In genomic region chr12:93677195-93678064, GRCh38 we compare ENCODE assay signal across 8 cellular contexts. TPM values are rescaled to one million over a fixed set of nuclear protein-coding genes. Genes with fewer than 3 reads are reported as not detected.
A peak's percentile ranks its signal among the peaks of the same experiment; 100 is the strongest.
DNase-seq lines count a peak whose midpoint lies in the region; ATAC-seq and TF ChIP-seq lines count a peak whose summit lies in the region.

CRADD (plus strand) TSS chr12:93677375.

- H3K79me2 ChIP-seq in SU-DHL-6 (ENCODE audit: insufficient read depth, low read length), result no peaks in the 10 kb centered on the region

- H3K27me3 ChIP-seq in SU-DHL-6 (ENCODE audit: low read length) (no peaks in the 10 kb centered on the region), ovary (no peaks in the 10 kb centered on the region), thyroid gland (no peaks in the 10 kb centered on the region)

- H3K4me3 ChIP-seq in GM12864 (ENCODE audit: low read depth, low read length) (peak within 1 kb of the TSS; percentile 78), SU-DHL-6 (ENCODE audit: insufficient read depth, low read length, poor library complexity, severe bottlenecking) (peak within 1 kb of the TSS; percentile 38), ovary (peak within 1 kb of the TSS; percentile 91), thyroid gland (replicated peaks in 1 of 3) (peak within 1 kb of the TSS; percentile 35 to 76 (median 73))

- no peaks in the 10 kb centered on the region for H3K9me2 ChIP-seq in SU-DHL-6 (replicated peaks; ENCODE audit: insufficient read depth, low read length)

- TF ChIP-seq CTCF in GM12864 (IDR thresholded peaks at IDR 0.05; ENCODE audit: low read depth, low read length, missing control alignments) (no peak), SU-DHL-6 (IDR thresholded peaks at IDR 0.05; ENCODE audit: insufficient read depth, low read length, poor library complexity, severe bottlenecking) (no peak), ovary (IDR thresholded peaks at IDR 0.05) (no peak), thyroid gland (IDR thresholded peaks at IDR 0.05) (peak in 1 of 6 experiments; percentile 14)

- intact Hi-C loops in Right ventricle myocardium inferior (cut with DNase I), result loop anchor here (1.0 to 10.0 kb wide), 8 partner anchors 65 to 425 kb away; no protein-coding TSS in a partner anchor
- intact Hi-C loops in ovary (cut with DNase I), result loop anchor here in 3 of 4 donors (5.0 to 10.0 kb wide), 4 partner anchors 67 to 397 kb away; partner anchors contain the start of gene SOCS2 (in 2 of the 3)
- intact Hi-C loops in thyroid gland (cut with DNase I), result loop anchor here (10.0 kb wide), 1 partner anchor 103 kb away; the partner anchor contains the start of gene SOCS2

- H3K4me1 ChIP-seq in ovary (ENCODE audit: insufficient read depth) (peaks cover 6% of the 10 kb centered on the region), thyroid gland (peaks cover 11 to 20% of the 10 kb centered on the region in 2 donors)

- H2AFZ ChIP-seq in SU-DHL-6 (ENCODE audit: low read depth, low read length, severe bottlenecking), result peak within 1 kb of the TSS; percentile 85

- DNase-seq in GM12864 (ENCODE audit: low read depth), result peak; percentile 99
- peak; percentile 95 for DNase-seq in NCI-H128 (lab: John Stamatoyannopoulos, UW; ENCODE audit: unreplicated experiment)
- DNase-seq in activated naive CD8-positive, alpha-beta T cell treated with anti-CD3 and anti-CD28 coated beads, Interleukin-2, amount 50 U/mL, for 16 hours (ENCODE audit: low read depth, low spot score), result peak; percentile 57
- peak; percentile 85 for DNase-seq in Right ventricle myocardium inferior (ENCODE audit: missing footprints)
- DNase-seq in ovary, result peak; percentile 78 to 87 (median 83)
- peak; percentile 78 to 81 for DNase-seq in thyroid gland

- peak; percentile 16 for TF ChIP-seq EP300 in ovary (IDR thresholded peaks at IDR 0.05)

- WGBS in ovary, 3 donors, result 0 to 1% (median 0%) methylated on average over 41 of the region's 41 CpGs
- WGBS in thyroid gland, 2 donors, result 1% methylated on average over 22 to 41 of the region's 41 CpGs

- no peaks in the 10 kb centered on the region for H3F3A ChIP-seq in SU-DHL-6 (ENCODE audit: insufficient read depth)

- peak within 1 kb of the TSS; percentile 48 for H3K4me2 ChIP-seq in SU-DHL-6 (ENCODE audit: low read depth, low read length, poor library complexity, severe bottlenecking)

- no peaks in the 10 kb centered on the region for H4K20me1 ChIP-seq in SU-DHL-6 (ENCODE audit: low read depth, low read length)

- ATAC-seq in HG02678 (IDR thresholded peaks at IDR 0.05; ENCODE audit: unreplicated experiment), result peak; percentile 93
- ATAC-seq in Right ventricle myocardium inferior, result peak; percentile 94

- H3K9ac ChIP-seq in SU-DHL-6 (ENCODE audit: low read length), result peak within 1 kb of the TSS; percentile 42

- H3K27ac ChIP-seq in SU-DHL-6 (ENCODE audit: low read depth, low read length) (no peak within 1 kb of the TSS), ovary (peak within 1 kb of the TSS; percentile 86 to 95), thyroid gland (peak within 1 kb of the TSS; percentile 91 to 98 (median 96))

- H3K36me3 ChIP-seq in SU-DHL-6 (ENCODE audit: low read length), result no peaks in the 10 kb centered on the region
- no peaks in the 10 kb centered on the region for H3K36me3 ChIP-seq in ovary
- no peaks in the 10 kb centered on the region for H3K36me3 ChIP-seq in thyroid gland

- TF ChIP-seq POLR2A in ovary (IDR thresholded peaks at IDR 0.05) (peak; percentile 70), thyroid gland (IDR thresholded peaks at IDR 0.05) (peak; percentile 40 to 88)

- H3K9me3 ChIP-seq in SU-DHL-6 (ENCODE audit: insufficient read depth, low read length), result no peaks in the 10 kb centered on the region
- H3K9me3 ChIP-seq in ovary, result no peaks in the 10 kb centered on the region
- no peaks in the 10 kb centered on the region for H3K9me3 ChIP-seq in thyroid gland

RNA-seq across cellular contexts. Expression of gene CRADD, which starts in this region (rescaled TPM):
- 40.3 TPM for total RNA-seq in Right ventricle myocardium inferior
- 10 to 100 TPM; 11.4 to 67.8 (median 16.9) TPM for total RNA-seq in ovary
- 10 to 100 TPM; 13.9 to 17.9 TPM for polyA plus RNA-seq in ovary
- total RNA-seq in thyroid gland, result 10 to 100 TPM; 43.7 to 76.1 (median 51.0) TPM

Comparison
In these comparisons a context has a peak if more than half of its experiments do, and no peak if none do; other contexts are left out.
1. H3K4me3 ChIP-seq: peak in every context shown above with its lines; median percentile 91 in ovary; 78 in GM12864; 73 in thyroid gland; 38 in SU-DHL-6.